In genomic region chr17:32350662-32351418, GRCh38 we compare ENCODE assay signal across 8 cellular contexts. TPM values are rescaled to one million over a fixed set of nuclear protein-coding genes. Genes with fewer than 3 reads are reported as not detected.
A peak's percentile ranks its signal among the peaks of the same experiment; 100 is the strongest.
DNase-seq lines count a peak whose midpoint lies in the region; ATAC-seq and TF ChIP-seq lines count a peak whose summit lies in the region.

No MANE protein-coding gene starts in this region.

- peak overlapping the region; percentile 86 to 88 for H3K4me3 Mint-ChIP-seq in stimulated activated naive CD8-positive, alpha-beta T cell treated with anti-CD3 and anti-CD28 coated beads, Interleukin-15, amount 100 ng/mL, for 72 hours

- in situ Hi-C loops in KBM-7 (cut with MboI; ENCODE audit: low pct_unique_long_range_greater_than_20kb, low sequenced_read_pairs), result no loop called here

- no peaks in the 10 kb centered on the region for H3K27me3 ChIP-seq in lower lobe of right lung (ENCODE audit: low read depth)

- H3K4me1 ChIP-seq in lower lobe of right lung, result peaks cover 55% of the 10 kb centered on the region

- H3K36me3 ChIP-seq in lower lobe of right lung, result peaks cover 42% of the 10 kb centered on the region

- TF ChIP-seq CTCF in lower lobe of right lung (IDR thresholded peaks at IDR 0.05), result no peak

- peak; percentile 64 for DNase-seq in D341Med (ENCODE audit: low spot score)
- DNase-seq in KBM-7, result peak; percentile 77
- DNase-seq in T-helper 1 cell, result peak; percentile 22 to 65 (median 34)
- peak; percentile 36 to 78 for DNase-seq in dermis microvascular lymphatic vessel endothelial cell (ENCODE audit: low read depth in 2 of 2)
- DNase-seq in lower lobe of right lung, result no peak
- DNase-seq in stimulated activated naive CD8-positive, alpha-beta T cell treated with anti-CD3 and anti-CD28 coated beads, Interleukin-15, amount 100 ng/mL, for 72 hours, result no peak
- DNase-seq in NK-92 treated with Interleukin-12 subunit alpha and Interleukin-12 subunit beta, amount 100 ng/mL, for 24 hours (lab: John Stamatoyannopoulos, UW), result no peak

- ATAC-seq in GM19452 (IDR thresholded peaks at IDR 0.05; ENCODE audit: unreplicated experiment), result peak; percentile 20
- ATAC-seq in lower lobe of right lung, result peak; percentile 72 to 83
- ATAC-seq in stimulated activated naive CD8-positive, alpha-beta T cell treated with anti-CD3 and anti-CD28 coated beads, Interleukin-15, amount 100 ng/mL, for 72 hours, result peak; percentile 59

- no peaks in the 10 kb centered on the region for H3K9me3 ChIP-seq in lower lobe of right lung

- intact Hi-C loops in lower lobe of right lung (cut with DNase I), result no loop called here

- H3K27ac ChIP-seq in lower lobe of right lung, result peak overlapping the region; percentile 98

- H3K4me1 Mint-ChIP-seq in stimulated activated naive CD8-positive, alpha-beta T cell treated with anti-CD3 and anti-CD28 coated beads, Interleukin-15, amount 100 ng/mL, for 72 hours, result peaks cover 28% of the 10 kb centered on the region

- H3K27ac Mint-ChIP-seq in stimulated activated naive CD8-positive, alpha-beta T cell treated with anti-CD3 and anti-CD28 coated beads, Interleukin-15, amount 100 ng/mL, for 72 hours, result peak overlapping the region; percentile 98 to 99

- H3K4me3 ChIP-seq in lower lobe of right lung, result peak overlapping the region; percentile 82

- H3K27me3 Mint-ChIP-seq in stimulated activated naive CD8-positive, alpha-beta T cell treated with anti-CD3 and anti-CD28 coated beads, Interleukin-15, amount 100 ng/mL, for 72 hours, result no peaks in the 10 kb centered on the region

- no peaks in the 10 kb centered on the region for H3K9me3 Mint-ChIP-seq in stimulated activated naive CD8-positive, alpha-beta T cell treated with anti-CD3 and anti-CD28 coated beads, Interleukin-15, amount 100 ng/mL, for 72 hours

RNA-seq across cellular contexts. Expression of gene ZNF207, which starts 0.9 kb away (rescaled TPM):
- 67.8 and 80.4 TPM in 2 replicates for total RNA-seq in dermis microvascular lymphatic vessel endothelial cell
- 146 TPM for total RNA-seq in lower lobe of right lung

RNA-seq across cellular contexts. Expression of gene C17orf75, which starts 8.9 kb away (rescaled TPM):
- total RNA-seq in dermis microvascular lymphatic vessel endothelial cell, result 16.6 and 24.9 TPM in 2 replicates
- total RNA-seq in lower lobe of right lung, result 11.7 TPM

Comparison
In these comparisons a context has a peak if more than half of its experiments do, and no peak if none do; other contexts are left out.
1. DNase-seq: peak in D341Med (single experiment), KBM-7 (single experiment), T-helper 1 cell (5 of 5) and dermis microvascular lymphatic vessel endothelial cell (2 of 2); none in lower lobe of right lung (single experiment), stimulated activated naive CD8-positive, alpha-beta T cell treated with anti-CD3 and anti-CD28 coated beads, Interleukin-15, amount 100 ng/mL, for 72 hours (0 of 2) and NK-92 treated with Interleukin-12 subunit alpha and Interleukin-12 subunit beta, amount 100 ng/mL, for 24 hours (single experiment).
2. ATAC-seq: peak in every context shown above with its lines; median percentile 78 in lower lobe of right lung; 59 in stimulated activated naive CD8-positive, alpha-beta T cell treated with anti-CD3 and anti-CD28 coated beads, Interleukin-15, amount 100 ng/mL, for 72 hours; 20 in GM19452.